In genomic region chr4:142110136-142110535, GRCh38 we compare ENCODE assay signal across 25 cellular contexts.
"Had no signal": no experiment of that assay in that cellular context is flagged by ENCODE, and none has a peak within 500 bp of the region (broad histone marks: within the 10 kb centered on the region; RNA-seq: fewer than 3 reads in every experiment).

No MANE protein-coding gene starts in this region.

- DNase-seq: colonic mucosa; effector memory CD4-positive, alpha-beta T cell; erythroblast; esophagus squamous epithelium; foreskin fibroblast; gastrocnemius medialis; head of caudate nucleus; kidney; mammary epithelial cell; naive thymus-derived CD8-positive, alpha-beta T cell; nephron progenitor cell; nucleus accumbens; right cardiac atrium; sigmoid colon; small intestine; stimulated activated CD4-positive, alpha-beta T cell treated with anti-CD3 and anti-CD28 coated beads, Interleukin-15, amount 100 ng/mL, for 24 hours; stimulated activated CD4-positive, alpha-beta T cell treated with anti-CD3 and anti-CD28 coated beads, Interleukin-2, amount 100 ng/mL, for 48 hours; stimulated activated naive B cell treated with anti-CD40 and anti-IgM and Interleukin-4, amounts not matched to agents 10 μg/mL and 1 μg/mL and 100 μg/mL, for 72 hours; upper lobe of left lung had no signal

- H3K4me3 Mint-ChIP-seq: dendritic cell treated with granulocyte-macrophage colony-stimulating factor and Interleukin-4, amounts not matched to agents 40 ng/mL and 50 ng/mL, for 4 days; naive thymus-derived CD8-positive, alpha-beta T cell; nephron progenitor cell; stimulated activated naive B cell treated with anti-CD40 and anti-IgM and Interleukin-4, amounts not matched to agents 10 μg/mL and 1 μg/mL and 100 μg/mL, for 72 hours; stimulated activated naive CD8-positive, alpha-beta T cell treated with anti-CD3 and anti-CD28 coated beads, Interleukin-15, Interleukin-2, amounts not matched to agents 100 ng/mL and 50 ng/mL, for 24 hours had no signal

- H3K27me3 Mint-ChIP-seq: dendritic cell treated with granulocyte-macrophage colony-stimulating factor and Interleukin-4, amounts not matched to agents 40 ng/mL and 50 ng/mL, for 4 days; naive thymus-derived CD8-positive, alpha-beta T cell; stimulated activated naive B cell treated with anti-CD40 and anti-IgM and Interleukin-4, amounts not matched to agents 10 μg/mL and 1 μg/mL and 100 μg/mL, for 72 hours; stimulated activated naive CD8-positive, alpha-beta T cell treated with anti-CD3 and anti-CD28 coated beads, Interleukin-15, Interleukin-2, amounts not matched to agents 100 ng/mL and 50 ng/mL, for 24 hours had no signal

- ATAC-seq: gastrocnemius medialis; left lobe of liver; naive thymus-derived CD8-positive, alpha-beta T cell; right cardiac atrium; stimulated activated naive B cell treated with anti-CD40 and anti-IgM and Interleukin-4, amounts not matched to agents 10 μg/mL and 1 μg/mL and 100 μg/mL, for 72 hours had no signal

- H3K36me3 Mint-ChIP-seq: stimulated activated naive B cell treated with anti-CD40 and anti-IgM and Interleukin-4, amounts not matched to agents 10 μg/mL and 1 μg/mL and 100 μg/mL, for 72 hours had no signal

- H3K27ac Mint-ChIP-seq: dendritic cell treated with granulocyte-macrophage colony-stimulating factor and Interleukin-4, amounts not matched to agents 40 ng/mL and 50 ng/mL, for 4 days; naive thymus-derived CD8-positive, alpha-beta T cell; nephron progenitor cell; stimulated activated naive B cell treated with anti-CD40 and anti-IgM and Interleukin-4, amounts not matched to agents 10 μg/mL and 1 μg/mL and 100 μg/mL, for 72 hours; stimulated activated naive CD8-positive, alpha-beta T cell treated with anti-CD3 and anti-CD28 coated beads, Interleukin-15, Interleukin-2, amounts not matched to agents 100 ng/mL and 50 ng/mL, for 24 hours had no signal

- H3K9me3 Mint-ChIP-seq: stimulated activated naive B cell treated with anti-CD40 and anti-IgM and Interleukin-4, amounts not matched to agents 10 μg/mL and 1 μg/mL and 100 μg/mL, for 72 hours; stimulated activated naive CD8-positive, alpha-beta T cell treated with anti-CD3 and anti-CD28 coated beads, Interleukin-15, Interleukin-2, amounts not matched to agents 100 ng/mL and 50 ng/mL, for 24 hours had no signal

- H3K4me1 Mint-ChIP-seq: nephron progenitor cell; stimulated activated naive B cell treated with anti-CD40 and anti-IgM and Interleukin-4, amounts not matched to agents 10 μg/mL and 1 μg/mL and 100 μg/mL, for 72 hours had no signal

- H3K4me3 ChIP-seq: colonic mucosa, esophagus squamous epithelium, gastrocnemius medialis, prostate gland, sigmoid colon, thoracic aorta, tibial nerve, upper lobe of left lung had no signal
